Comparison of ENCODE assay signal across 1 cellular context in the genomic region with DNA sequence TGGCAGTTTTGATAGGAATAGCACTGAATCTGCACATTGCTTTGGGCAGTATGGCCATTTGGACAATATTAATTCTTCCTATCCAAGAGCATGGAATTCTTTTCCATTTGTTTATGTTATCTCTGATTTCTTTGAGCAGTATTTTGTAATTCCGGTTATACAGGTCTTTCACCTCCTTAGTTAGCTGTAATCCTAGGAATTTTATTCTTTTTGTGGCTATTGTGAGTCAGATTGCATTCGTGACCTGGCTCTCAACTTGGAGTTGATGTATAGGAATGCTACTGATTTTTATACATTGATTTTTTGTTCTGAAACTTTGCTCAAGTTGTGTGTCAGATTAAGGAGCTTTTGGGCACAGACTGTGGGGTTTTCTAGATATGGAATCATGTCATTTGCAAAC.
TF ChIP-seq lines count a peak whose summit lies in the region.

No MANE protein-coding gene starts in this region.

TF ChIP-seq in GM23338, 12 proteins besides CTCF, POLR2A, EP300 and RAD21 (continued from another document):
- TF ChIP-seq, protein P1, sequence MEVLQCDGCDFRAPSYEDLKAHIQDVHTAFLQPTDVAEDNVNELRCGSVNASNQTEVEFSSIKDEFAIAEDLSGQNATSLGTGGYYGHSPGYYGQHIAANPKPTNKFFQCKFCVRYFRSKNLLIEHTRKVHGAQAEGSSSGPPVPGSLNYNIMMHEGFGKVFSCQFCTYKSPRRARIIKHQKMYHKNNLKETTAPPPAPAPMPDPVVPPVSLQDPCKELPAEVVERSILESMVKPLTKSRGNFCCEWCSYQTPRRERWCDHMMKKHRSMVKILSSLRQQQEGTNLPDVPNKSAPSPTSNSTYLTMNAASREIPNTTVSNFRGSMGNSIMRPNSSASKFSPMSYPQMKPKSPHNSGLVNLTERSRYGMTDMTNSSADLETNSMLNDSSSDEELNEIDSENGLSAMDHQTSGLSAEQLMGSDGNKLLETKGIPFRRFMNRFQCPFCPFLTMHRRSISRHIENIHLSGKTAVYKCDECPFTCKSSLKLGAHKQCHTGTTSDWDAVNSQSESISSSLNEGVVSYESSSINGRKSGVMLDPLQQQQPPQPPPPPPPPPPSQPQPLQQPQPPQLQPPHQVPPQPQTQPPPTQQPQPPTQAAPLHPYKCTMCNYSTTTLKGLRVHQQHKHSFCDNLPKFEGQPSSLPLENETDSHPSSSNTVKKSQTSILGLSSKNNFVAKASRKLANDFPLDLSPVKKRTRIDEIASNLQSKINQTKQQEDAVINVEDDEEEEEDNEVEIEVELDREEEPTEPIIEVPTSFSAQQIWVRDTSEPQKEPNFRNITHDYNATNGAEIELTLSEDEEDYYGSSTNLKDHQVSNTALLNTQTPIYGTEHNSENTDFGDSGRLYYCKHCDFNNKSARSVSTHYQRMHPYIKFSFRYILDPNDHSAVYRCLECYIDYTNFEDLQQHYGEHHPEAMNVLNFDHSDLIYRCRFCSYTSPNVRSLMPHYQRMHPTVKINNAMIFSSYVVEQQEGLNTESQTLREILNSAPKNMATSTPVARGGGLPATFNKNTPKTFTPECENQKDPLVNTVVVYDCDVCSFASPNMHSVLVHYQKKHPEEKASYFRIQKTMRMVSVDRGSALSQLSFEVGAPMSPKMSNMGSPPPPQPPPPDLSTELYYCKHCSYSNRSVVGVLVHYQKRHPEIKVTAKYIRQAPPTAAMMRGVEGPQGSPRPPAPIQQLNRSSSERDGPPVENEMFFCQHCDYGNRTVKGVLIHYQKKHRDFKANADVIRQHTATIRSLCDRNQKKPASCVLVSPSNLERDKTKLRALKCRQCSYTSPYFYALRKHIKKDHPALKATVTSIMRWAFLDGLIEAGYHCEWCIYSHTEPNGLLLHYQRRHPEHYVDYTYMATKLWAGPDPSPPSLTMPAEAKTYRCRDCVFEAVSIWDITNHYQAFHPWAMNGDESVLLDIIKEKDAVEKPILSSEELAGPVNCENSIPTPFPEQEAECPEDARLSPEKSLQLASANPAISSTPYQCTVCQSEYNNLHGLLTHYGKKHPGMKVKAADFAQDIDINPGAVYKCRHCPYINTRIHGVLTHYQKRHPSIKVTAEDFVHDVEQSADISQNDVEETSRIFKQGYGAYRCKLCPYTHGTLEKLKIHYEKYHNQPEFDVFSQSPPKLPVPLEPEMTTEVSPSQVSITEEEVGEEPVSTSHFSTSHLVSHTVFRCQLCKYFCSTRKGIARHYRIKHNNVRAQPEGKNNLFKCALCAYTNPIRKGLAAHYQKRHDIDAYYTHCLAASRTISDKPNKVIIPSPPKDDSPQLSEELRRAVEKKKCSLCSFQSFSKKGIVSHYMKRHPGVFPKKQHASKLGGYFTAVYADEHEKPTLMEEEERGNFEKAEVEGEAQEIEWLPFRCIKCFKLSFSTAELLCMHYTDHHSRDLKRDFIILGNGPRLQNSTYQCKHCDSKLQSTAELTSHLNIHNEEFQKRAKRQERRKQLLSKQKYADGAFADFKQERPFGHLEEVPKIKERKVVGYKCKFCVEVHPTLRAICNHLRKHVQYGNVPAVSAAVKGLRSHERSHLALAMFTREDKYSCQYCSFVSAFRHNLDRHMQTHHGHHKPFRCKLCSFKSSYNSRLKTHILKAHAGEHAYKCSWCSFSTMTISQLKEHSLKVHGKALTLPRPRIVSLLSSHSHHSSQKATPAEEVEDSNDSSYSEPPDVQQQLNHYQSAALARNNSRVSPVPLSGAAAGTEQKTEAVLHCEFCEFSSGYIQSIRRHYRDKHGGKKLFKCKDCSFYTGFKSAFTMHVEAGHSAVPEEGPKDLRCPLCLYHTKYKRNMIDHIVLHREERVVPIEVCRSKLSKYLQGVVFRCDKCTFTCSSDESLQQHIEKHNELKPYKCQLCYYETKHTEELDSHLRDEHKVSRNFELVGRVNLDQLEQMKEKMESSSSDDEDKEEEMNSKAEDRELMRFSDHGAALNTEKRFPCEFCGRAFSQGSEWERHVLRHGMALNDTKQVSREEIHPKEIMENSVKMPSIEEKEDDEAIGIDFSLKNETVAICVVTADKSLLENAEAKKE (CRISPR knock-in tag; IDR thresholded peaks at IDR 0.05) = no peak
- no peak for TF ChIP-seq NANOG (IDR thresholded peaks at IDR 0.05; ENCODE audit: borderline replicate concordance)
